In genomic region chr2:203282101-203282500, GRCh38 we compare ENCODE assay signal across 3 cellular contexts.
"Had no signal": no experiment of that assay in that cellular context is flagged by ENCODE, and none has a peak within 500 bp of the region (broad histone marks: within the 10 kb centered on the region; RNA-seq: fewer than 3 reads in every experiment).

No MANE protein-coding gene starts in this region.

- ATAC-seq: GM12878 had no signal

- H3K4me3 ChIP-seq: GM12878 had no signal

- DNase-seq: GDM1, GF-D8 had no signal
